In genomic region chr13:51728972-51729371, GRCh38 we compare ENCODE assay signal across 14 cellular contexts.
A peak's percentile ranks its signal among the peaks of the same experiment; 100 is the strongest.
DNase-seq lines count a peak whose midpoint lies in the region; ATAC-seq and TF ChIP-seq lines count a peak whose summit lies in the region.
"Had no signal": no experiment of that assay in that cellular context is flagged by ENCODE, and none has a peak within 500 bp of the region (broad histone marks: within the 10 kb centered on the region; RNA-seq: fewer than 3 reads in every experiment).

No MANE protein-coding gene starts in this region.

- peak; percentile 61 for DNase-seq in AG20443 (ENCODE audit: low spot score)
- peak; percentile 85 for DNase-seq in M059J (ENCODE audit: low read depth)
- DNase-seq in mammary epithelial cell = peak; percentile 46
- DNase-seq in non-pigmented ciliary epithelial cell (ENCODE audit: low read depth) = peak; percentile 68
- DNase-seq in NCI-H2227 (lab: John Stamatoyannopoulos, UW; ENCODE audit: unreplicated experiment) = no peak
- DNase-seq in NOMO-1 (lab: John Stamatoyannopoulos, UW; ENCODE audit: unreplicated experiment in 2 of 2) = no peak
- DNase-seq: amygdala, erythroblast, GOT3, NCI-H2171 treated with DMSO at 0.1 percent for 48 hours had no signal

- no TSS peak for BruUV-seq in mammary epithelial cell (replicated peaks; lab: Mats Ljungman, UMichigan)

- no peak overlapping the region for H3K4me3 ChIP-seq in mammary epithelial cell (replicated peaks in 1 of 3; ENCODE audit: insufficient read depth in 1 of 3, low read depth in 2 of 3, low read length in 3 of 3)
- H3K4me3 ChIP-seq: neural progenitor cell had no signal

- H3K27me3 ChIP-seq in mammary epithelial cell (ENCODE audit: insufficient read depth, low read length) = no peaks in the 10 kb centered on the region
- H3K27me3 ChIP-seq: neural progenitor cell had no signal

- H3K36me3 ChIP-seq in mammary epithelial cell (ENCODE audit: insufficient read depth, low read length) = peaks cover 11% of the 10 kb centered on the region
- H3K36me3 ChIP-seq: neural progenitor cell had no signal

- no peak overlapping the region for H3K9ac ChIP-seq in mammary epithelial cell (ENCODE audit: insufficient read depth, low read length)
- H3K9ac ChIP-seq: neural progenitor cell had no signal

- intact Hi-C loops in mammary epithelial cell (cut with micrococcal nuclease) = no loop called here

- peak overlapping the region; percentile 79 for H3K27ac ChIP-seq in mammary epithelial cell (ENCODE audit: insufficient read depth, low read depth, low read length)
- H3K27ac ChIP-seq: neural progenitor cell had no signal

- CTCF ChIA-PET in mammary epithelial cell (lab: Charles Lee; ENCODE audit: low non-redundant PET) = no interaction called here

- ATAC-seq in HG02571 (IDR thresholded peaks at IDR 0.05; ENCODE audit: unreplicated experiment) = no peak
- ATAC-seq in GM21423 (IDR thresholded peaks at IDR 0.05; ENCODE audit: unreplicated experiment) = no peak
- ATAC-seq: Panc1 had no signal

- H3K9me3 ChIP-seq in mammary epithelial cell (replicated peaks; ENCODE audit: insufficient read depth, low read length) = no peaks in the 10 kb centered on the region

- H3K79me2 ChIP-seq in mammary epithelial cell (ENCODE audit: insufficient read depth, low read length) = peaks cover 5% of the 10 kb centered on the region

- H3K4me2 ChIP-seq in mammary epithelial cell (ENCODE audit: insufficient read depth, low read depth, low read length) = no peak overlapping the region
- H3K4me2 ChIP-seq: neural progenitor cell had no signal

- no peak overlapping the region for H2AFZ ChIP-seq in mammary epithelial cell (ENCODE audit: low read depth, low read length)
- H2AFZ ChIP-seq: neural progenitor cell had no signal

- no peaks in the 10 kb centered on the region for H4K20me1 ChIP-seq in mammary epithelial cell (ENCODE audit: insufficient read depth, low read length)

- in situ Hi-C loops in mammary epithelial cell (cut with MboI; ENCODE audit: low sequenced_read_pairs in 2 of 2) = no loop called here

- dilution Hi-C loops in mammary epithelial cell (cut with HindIII; ENCODE audit: low sequenced_read_pairs) = no loop called here

- TF ChIP-seq CTCF in mammary epithelial cell (conservative IDR thresholded peaks at IDR 0.05 in 1 of 2, IDR thresholded peaks at IDR 0.05 in 1 of 2; ENCODE audit: extremely low read depth in 1 of 2, insufficient read depth in 1 of 2, low read depth in 1 of 2, low read length in 2 of 2) = no peak

- H3K4me1 ChIP-seq in mammary epithelial cell (ENCODE audit: insufficient read depth, low read length) = peaks cover 33% of the 10 kb centered on the region
- H3K4me1 ChIP-seq: neural progenitor cell had no signal

- 86% methylated on average over 8 of the region's 10 CpGs for WGBS in mammary epithelial cell (ENCODE audit: low coverage, missing lambda C conversion rate)

Comparison
In these comparisons a context has a peak if more than half of its experiments do, and no peak if none do; other contexts are left out.
1. DNase-seq: peak in AG20443 (single experiment), M059J (single experiment), mammary epithelial cell (single experiment) and non-pigmented ciliary epithelial cell (single experiment); none in NCI-H2227 (single experiment) and NOMO-1 (0 of 2).